ENCODE assay signal across 17 cellular contexts in the genomic region with DNA sequence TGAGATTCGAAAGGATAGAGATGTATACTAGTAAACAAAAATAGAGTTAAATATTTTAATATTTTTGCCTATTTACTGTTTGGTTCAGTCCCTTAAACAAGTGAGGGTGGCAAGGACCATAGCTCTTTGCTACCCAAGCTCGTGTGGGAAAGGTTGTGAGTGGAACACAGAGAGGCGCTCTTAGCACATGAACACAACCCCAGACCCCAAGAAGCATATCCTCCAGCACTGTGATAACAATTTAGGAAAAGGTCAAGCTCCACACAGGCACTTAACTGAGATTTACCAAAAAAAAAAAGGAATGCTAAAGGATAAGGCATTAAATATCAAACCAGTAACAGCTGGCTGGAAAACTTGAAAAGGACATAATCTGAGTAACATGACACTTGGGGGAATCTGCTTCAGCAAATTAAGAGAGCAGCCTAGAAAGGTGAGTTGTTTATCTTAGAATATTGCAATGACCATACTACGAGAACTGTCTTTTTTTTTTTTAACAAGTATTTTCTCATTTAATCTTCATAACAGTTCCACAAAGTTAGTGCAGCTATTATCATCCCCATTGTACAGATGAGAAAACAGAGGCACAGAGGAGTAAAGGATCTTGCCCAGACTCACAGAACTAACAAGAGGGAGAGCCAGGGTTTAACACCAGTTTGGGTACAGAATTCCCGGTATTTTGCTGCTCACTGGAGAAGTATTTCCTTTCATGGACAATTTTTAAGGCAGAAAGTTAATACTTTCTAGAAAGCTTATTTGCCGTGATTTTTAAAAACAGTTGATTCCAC.
DNase-seq lines count a peak whose midpoint lies in the region; ATAC-seq and TF ChIP-seq lines count a peak whose summit lies in the region.
"Had no signal": no experiment of that assay in that cellular context is flagged by ENCODE, and none has a peak within 500 bp of the region (broad histone marks: within the 10 kb centered on the region; RNA-seq: fewer than 3 reads in every experiment).

No MANE protein-coding gene starts in this region.

- WGBS in endodermal cell (ENCODE audit: insufficient coverage in 1 of 2, insufficient read length in 1 of 2), 2 experiments, result 88% methylated on average over 3 to 6 of the region's 6 CpGs

- no peaks in the 10 kb centered on the region for H3K9me3 Mint-ChIP-seq in endodermal cell
- no peaks in the 10 kb centered on the region for H3K9me3 Mint-ChIP-seq in activated T-cell treated with anti-CD3 and anti-CD28 coated beads, Interleukin-2, amount 50 U/mL, for 4 hours

- H3K4me3 ChIP-seq in endodermal cell (ENCODE audit: low read length), result no peak overlapping the region
- H3K4me3 ChIP-seq in MG63, result no peak overlapping the region
- H3K4me3 ChIP-seq: upper lobe of left lung had no signal

- no peak overlapping the region for H3K27ac ChIP-seq in endodermal cell (ENCODE audit: low read depth, low read length)
- H3K27ac ChIP-seq: upper lobe of left lung had no signal

- H3K27me3 Mint-ChIP-seq in endodermal cell (ENCODE audit: insufficient read depth), result no peaks in the 10 kb centered on the region
- no peaks in the 10 kb centered on the region for H3K27me3 Mint-ChIP-seq in activated T-cell treated with anti-CD3 and anti-CD28 coated beads, Interleukin-2, amount 50 U/mL, for 4 hours (ENCODE audit: low read depth)
- H3K27me3 Mint-ChIP-seq: activated naive CD8-positive, alpha-beta T cell treated with anti-CD3 and anti-CD28 coated beads, Interleukin-2, amount 10 ng/mL, durations not matched to agents 7 days and 5 days had no signal

- no peaks in the 10 kb centered on the region for H3K27me3 ChIP-seq in endodermal cell (ENCODE audit: control insufficient read depth, insufficient read depth, low read length, poor library complexity, severe bottlenecking)
- H3K27me3 ChIP-seq in MG63, result no peaks in the 10 kb centered on the region
- H3K27me3 ChIP-seq: upper lobe of left lung had no signal

- TF ChIP-seq CTCF in endodermal cell (conservative IDR thresholded peaks at IDR 0.05), result no peak

- no peaks in the 10 kb centered on the region for H3K9me3 ChIP-seq in endodermal cell (ENCODE audit: control insufficient read depth, low read length)
- H3K9me3 ChIP-seq in MG63, result no peaks in the 10 kb centered on the region
- H3K9me3 ChIP-seq: upper lobe of left lung had no signal

- H3K36me3 ChIP-seq in endodermal cell (ENCODE audit: control insufficient read depth, insufficient read depth, low read length) (peaks cover 5% of the 10 kb centered on the region), MG63 (no peaks in the 10 kb centered on the region)
- H3K36me3 ChIP-seq: upper lobe of left lung had no signal

- H3K4me1 ChIP-seq in endodermal cell (ENCODE audit: control insufficient read depth, insufficient read depth, low read length), result peaks cover 5% of the 10 kb centered on the region

- DNase-seq in NCI-H82 (lab: John Stamatoyannopoulos, UW), result peak; percentile 35
- no peak for DNase-seq in NCI-H82 treated with DMSO at 0.1 percent for 48 hours (lab: John Stamatoyannopoulos, UW; ENCODE audit: unreplicated experiment)
- DNase-seq in ELR (ENCODE audit: low read depth), result peak; percentile 11
- peak; percentile 38 for DNase-seq in NCI-H2171 (lab: John Stamatoyannopoulos, UW)
- peak; percentile 43 for DNase-seq in endodermal cell
- DNase-seq in MG63, result no peak
- no peak for DNase-seq in activated T-cell treated with anti-CD3 and anti-CD28 coated beads, Interleukin-2, amount 50 U/mL, for 4 hours
- DNase-seq: activated naive CD8-positive, alpha-beta T cell treated with anti-CD3 and anti-CD28 coated beads, Interleukin-2, amount 10 ng/mL, durations not matched to agents 7 days and 5 days; COR-L47; foreskin fibroblast; Karpas-422; NCI-H2029; NCI-H510A; stimulated activated CD4-positive, alpha-beta T cell treated with anti-CD3 and anti-CD28 coated beads, Interleukin-15, amount 100 ng/mL, for 24 hours; upper lobe of left lung had no signal

- H3K4me3 Mint-ChIP-seq in endodermal cell, result no peak overlapping the region
- H3K4me3 Mint-ChIP-seq in activated T-cell treated with anti-CD3 and anti-CD28 coated beads, Interleukin-2, amount 50 U/mL, for 4 hours, result no peak overlapping the region
- H3K4me3 Mint-ChIP-seq: activated naive CD8-positive, alpha-beta T cell treated with anti-CD3 and anti-CD28 coated beads, Interleukin-2, amount 10 ng/mL, durations not matched to agents 7 days and 5 days had no signal

- no peak overlapping the region for H3K9ac ChIP-seq in endodermal cell (ENCODE audit: extremely low read depth, low read length, poor library complexity, severe bottlenecking)

- no peak overlapping the region for H3K27ac Mint-ChIP-seq in endodermal cell
- H3K27ac Mint-ChIP-seq: activated naive CD8-positive, alpha-beta T cell treated with anti-CD3 and anti-CD28 coated beads, Interleukin-2, amount 10 ng/mL, durations not matched to agents 7 days and 5 days had no signal

- H3K36me3 Mint-ChIP-seq in endodermal cell (ENCODE audit: low read depth), result peaks cover 8% of the 10 kb centered on the region
- H3K36me3 Mint-ChIP-seq in activated T-cell treated with anti-CD3 and anti-CD28 coated beads, Interleukin-2, amount 50 U/mL, for 4 hours (ENCODE audit: insufficient read depth), result peaks cover 58% of the 10 kb centered on the region

- peaks cover 15% of the 10 kb centered on the region for H3K4me1 Mint-ChIP-seq in endodermal cell
- peaks cover 53% of the 10 kb centered on the region for H3K4me1 Mint-ChIP-seq in activated T-cell treated with anti-CD3 and anti-CD28 coated beads, Interleukin-2, amount 50 U/mL, for 4 hours (ENCODE audit: low read depth)

- no peak for ATAC-seq in HG03280 (IDR thresholded peaks at IDR 0.05; ENCODE audit: unreplicated experiment)
- ATAC-seq in activated T-cell treated with anti-CD3 and anti-CD28 coated beads, Interleukin-2, amount 50 U/mL, for 4 hours, result no peak
- ATAC-seq: sciatic nerve had no signal

Comparison
In these comparisons a context has a peak if more than half of its experiments do, and no peak if none do; other contexts are left out.
1. DNase-seq: peak in NCI-H82 (single experiment), ELR (single experiment), NCI-H2171 (single experiment) and endodermal cell (single experiment); none in NCI-H82 treated with DMSO at 0.1 percent for 48 hours (single experiment), MG63 (single experiment) and activated T-cell treated with anti-CD3 and anti-CD28 coated beads, Interleukin-2, amount 50 U/mL, for 4 hours (single experiment).